8 cellular contexts compared by ENCODE assay signal in genomic region chr18:25921677-25922421, GRCh38.
DNase-seq lines count a peak whose midpoint lies in the region; ATAC-seq and TF ChIP-seq lines count a peak whose summit lies in the region.

No MANE protein-coding gene starts in this region.

- H3K36me3 Mint-ChIP-seq in activated CD4-positive, alpha-beta T cell treated with anti-CD3 and anti-CD28 coated beads for 36 hours (ENCODE audit: low read depth) = no peaks in the 10 kb centered on the region

- H3K36me3 ChIP-seq in H7 (replicated peaks; ENCODE audit: control insufficient read depth, insufficient read depth, low read length) = no peaks in the 10 kb centered on the region

- no peak overlapping the region for H3K4me3 ChIP-seq in H7 (ENCODE audit: insufficient read depth, low read depth, low read length)

- H3K4me3 Mint-ChIP-seq in activated CD4-positive, alpha-beta T cell treated with anti-CD3 and anti-CD28 coated beads for 36 hours = no peak overlapping the region

- H3K27me3 ChIP-seq in H7 (ENCODE audit: control insufficient read depth, insufficient read depth, low read length) = no peaks in the 10 kb centered on the region

- no peaks in the 10 kb centered on the region for H3K4me1 Mint-ChIP-seq in activated CD4-positive, alpha-beta T cell treated with anti-CD3 and anti-CD28 coated beads for 36 hours

- H3K27ac Mint-ChIP-seq in activated CD4-positive, alpha-beta T cell treated with anti-CD3 and anti-CD28 coated beads for 36 hours = no peak overlapping the region

- peak; percentile 64 for ATAC-seq in activated CD4-positive, alpha-beta T cell treated with anti-CD3 and anti-CD28 coated beads for 36 hours

- CTCF ChIA-PET in activated CD4-positive, alpha-beta T cell treated with anti-CD3 and anti-CD28 coated beads for 36 hours (lab: Charles Lee) = interaction anchor here (0.6 to 1.4 kb wide), 4 partner anchors 28 to 1286 kb away, joined by 3 to 4 read pairs (median 3); no protein-coding TSS in a partner anchor

- peaks cover 3% of the 10 kb centered on the region for H3K27me3 Mint-ChIP-seq in activated CD4-positive, alpha-beta T cell treated with anti-CD3 and anti-CD28 coated beads for 36 hours

- POLR2A ChIA-PET in activated CD4-positive, alpha-beta T cell treated with anti-CD3 and anti-CD28 coated beads for 36 hours (lab: Charles Lee) = no interaction called here

- no peaks in the 10 kb centered on the region for H3K9me3 Mint-ChIP-seq in activated CD4-positive, alpha-beta T cell treated with anti-CD3 and anti-CD28 coated beads for 36 hours (ENCODE audit: low read depth)

- no peak for TF ChIP-seq POLR2A in erythroblast (IDR thresholded peaks at IDR 0.05; ENCODE audit: low read length)

- DNase-seq in NCI-H345 (lab: John Stamatoyannopoulos, UW) (peak; percentile 12), NCI-H345 treated with DMSO at 0.1 percent for 48 hours (lab: John Stamatoyannopoulos, UW; ENCODE audit: unreplicated experiment) (no peak), H7 (peak; percentile 52), NCI-H146 (lab: John Stamatoyannopoulos, UW) (peak; percentile 83), erythroblast (lab: John Stamatoyannopoulos, UW) (peak; percentile 85 to 86), kidney glomerular epithelial cell (lab: John Stamatoyannopoulos, UW) (no peak)
- DNase-seq in activated CD4-positive, alpha-beta T cell treated with anti-CD3 and anti-CD28 coated beads for 36 hours = peak; percentile 65
- DNase-seq in stimulated activated CD4-positive, alpha-beta T cell treated with anti-CD3 and anti-CD28 coated beads, Interleukin-12 subunit alpha, Interleukin-12 subunit beta, amount 100 ng/mL, for 4 hours = peak; percentile 5

- intact Hi-C loops in activated CD4-positive, alpha-beta T cell treated with anti-CD3 and anti-CD28 coated beads for 36 hours (cut with DNase I, micrococcal nuclease) = loop anchor here (1.0 to 10.0 kb wide), 4 partner anchors 235 to 730 kb away; no protein-coding TSS in a partner anchor

Comparison
In these comparisons a context has a peak if more than half of its experiments do, and no peak if none do; other contexts are left out.
1. DNase-seq: peak in NCI-H345 (single experiment), H7 (single experiment), NCI-H146 (single experiment), activated CD4-positive, alpha-beta T cell treated with anti-CD3 and anti-CD28 coated beads for 36 hours (single experiment), erythroblast (2 of 2) and stimulated activated CD4-positive, alpha-beta T cell treated with anti-CD3 and anti-CD28 coated beads, Interleukin-12 subunit alpha, Interleukin-12 subunit beta, amount 100 ng/mL, for 4 hours (single experiment); none in NCI-H345 treated with DMSO at 0.1 percent for 48 hours (single experiment) and kidney glomerular epithelial cell (single experiment).